ENCODE assay signal across 8 cellular contexts in the genomic region with DNA sequence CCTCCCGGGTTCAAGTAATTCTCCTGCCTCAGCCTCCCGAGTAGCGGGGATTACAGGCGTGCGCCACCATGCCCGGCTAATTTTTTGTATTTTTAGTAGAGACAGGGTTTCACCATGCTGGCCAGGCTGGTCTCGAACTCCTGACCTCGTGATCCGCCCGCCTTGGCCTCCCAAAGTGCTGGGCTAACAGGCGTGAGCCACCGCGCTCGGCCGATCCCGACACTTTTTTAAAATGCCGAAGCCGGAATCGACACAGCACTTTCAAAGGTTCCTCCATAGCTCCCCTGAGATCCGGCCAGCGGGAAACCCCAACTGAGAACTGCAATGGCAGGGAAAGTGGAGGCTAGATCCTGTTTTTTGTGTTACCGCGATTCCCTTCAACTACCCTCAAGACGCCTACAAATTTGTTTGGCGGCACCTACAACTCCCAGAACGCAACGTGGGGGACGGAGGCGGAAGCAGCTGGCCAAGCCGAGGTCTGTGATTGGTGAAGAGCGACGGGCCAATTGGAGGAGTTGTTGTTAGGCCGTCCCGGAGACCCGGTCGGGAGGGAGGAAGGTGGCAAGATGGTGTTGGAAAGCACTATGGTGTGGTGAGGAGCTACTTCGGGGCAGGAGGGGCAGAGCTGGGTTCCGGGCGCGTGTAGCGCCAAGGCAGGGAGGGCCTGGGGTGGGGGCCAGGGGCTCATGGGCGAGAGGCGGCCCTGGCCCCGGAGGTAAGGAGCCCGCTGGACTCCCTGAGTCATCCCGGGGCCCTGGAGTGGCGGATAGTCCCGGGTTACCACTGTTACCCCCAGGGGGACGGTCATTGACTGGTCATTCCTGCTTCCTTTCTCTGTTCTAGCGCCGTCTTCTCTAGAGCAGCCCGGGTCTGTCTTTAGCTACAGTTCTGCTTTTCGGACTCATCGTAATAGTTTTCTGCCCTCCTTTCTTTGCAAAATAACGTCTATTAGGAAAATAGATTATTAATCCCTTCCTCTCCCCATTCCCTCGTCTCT. TPM values are rescaled to one million over a fixed set of nuclear protein-coding genes. Genes with fewer than 3 reads are reported as not detected.
A peak's percentile ranks its signal among the peaks of the same experiment; 100 is the strongest.
DNase-seq lines count a peak whose midpoint lies in the region; ATAC-seq lines count a peak whose summit lies in the region.

PSMD4 (plus strand) TSS at position 518 of the 997 bp plus-strand sequence; CDS start at position 567, 49 bp downstream.

- H3K9me3 Mint-ChIP-seq in CD8-positive, alpha-beta memory T cell, result no peaks in the 10 kb centered on the region
- H3K9me3 Mint-ChIP-seq in effector memory CD8-positive, alpha-beta T cell, result no peaks in the 10 kb centered on the region

- peak within 1 kb of the TSS; percentile 92 to 99 (median 94) for H3K27ac Mint-ChIP-seq in CD8-positive, alpha-beta memory T cell
- H3K27ac Mint-ChIP-seq in effector memory CD8-positive, alpha-beta T cell, result peak within 1 kb of the TSS; percentile 91 to 93

- peak within 1 kb of the TSS; percentile 92 to 96 (median 94) for H3K4me3 Mint-ChIP-seq in CD8-positive, alpha-beta memory T cell
- H3K4me3 Mint-ChIP-seq in effector memory CD8-positive, alpha-beta T cell, result peak within 1 kb of the TSS; percentile 84 to 89

- peak within 1 kb of the TSS; percentile 77 for H3K27ac ChIP-seq in CD8-positive, alpha-beta memory T cell (ENCODE audit: low read depth, low read length)

- ATAC-seq in GM19468 (IDR thresholded peaks at IDR 0.05; ENCODE audit: extremely low read depth, unreplicated experiment), result peak; percentile 77
- ATAC-seq in effector memory CD8-positive, alpha-beta T cell (replicated peaks), result peak; percentile 96

- POLR2A ChIA-PET in CD8-positive, alpha-beta memory T cell (lab: Charles Lee), result interaction anchor here (0.9 to 1.5 kb wide), 6 partner anchors 27 to 95 kb away, joined by 3 to 8 read pairs (median 3); partner anchors contain the start of genes PIP5K1A, VPS72 and ZNF687
- POLR2A ChIA-PET in activated CD8-positive, alpha-beta memory T cell treated with anti-CD3 and anti-CD28 coated beads for 36 hours (lab: Charles Lee), result interaction anchor here (0.6 to 1.1 kb wide), 7 partner anchors 12 to 183 kb away, joined by 3 to 8 read pairs (median 3); partner anchors contain the start of genes PIP5K1A and VPS72

- H3K36me3 Mint-ChIP-seq in CD8-positive, alpha-beta memory T cell, result peaks cover 0 to 18% (median under 1%) of the 10 kb centered on the region in 3 donors
- peaks cover 11% of the 10 kb centered on the region for H3K36me3 Mint-ChIP-seq in effector memory CD8-positive, alpha-beta T cell (ENCODE audit: insufficient read depth)

- peak; percentile 88 to 96 (median 93) for DNase-seq in CD8-positive, alpha-beta memory T cell
- DNase-seq in HT-29 (ENCODE audit: low spot score) (peak; percentile 98), NOMO-1 (lab: John Stamatoyannopoulos, UW; ENCODE audit: unreplicated experiment in 2 of 2) (peak; percentile 97 to 98), medulla oblongata (ENCODE audit: extremely low spot score) (peak; percentile 98)
- peak; percentile 89 to 90 (median 90) for DNase-seq in effector memory CD8-positive, alpha-beta T cell
- peak; percentile 85 for DNase-seq in stimulated activated CD8-positive, alpha-beta memory T cell treated with anti-CD3 and anti-CD28 coated beads, Interleukin-12 subunit alpha, Interleukin-12 subunit beta, amount 100 ng/mL, for 1 hour (ENCODE audit: low read depth)

- no peaks in the 10 kb centered on the region for H3K9me3 ChIP-seq in CD8-positive, alpha-beta memory T cell (ENCODE audit: low read length)

- H3K4me1 ChIP-seq in CD8-positive, alpha-beta memory T cell (ENCODE audit: insufficient read depth, low read length), result peaks cover 11% of the 10 kb centered on the region

- H3K4me1 Mint-ChIP-seq in CD8-positive, alpha-beta memory T cell, result peaks cover 35 to 43% (median 41%) of the 10 kb centered on the region in 3 donors
- peaks cover 24 to 27% of the 10 kb centered on the region in 2 donors for H3K4me1 Mint-ChIP-seq in effector memory CD8-positive, alpha-beta T cell (ENCODE audit: low read depth in 2 of 2)

- peak within 1 kb of the TSS; percentile 69 for H3K4me3 ChIP-seq in CD8-positive, alpha-beta memory T cell (ENCODE audit: low read length)

- peaks cover 0 to 2% of the 10 kb centered on the region in 2 donors for H3K27me3 Mint-ChIP-seq in CD8-positive, alpha-beta memory T cell
- H3K27me3 Mint-ChIP-seq in effector memory CD8-positive, alpha-beta T cell, result no peaks in the 10 kb centered on the region

- no peaks in the 10 kb centered on the region for H3K36me3 ChIP-seq in CD8-positive, alpha-beta memory T cell (ENCODE audit: insufficient read depth, low read length)

- CTCF ChIA-PET in CD8-positive, alpha-beta memory T cell (lab: Charles Lee), result interaction anchor here (0.7 to 1.6 kb wide), 3 partner anchors 41 to 86 kb away, joined by 3 to 7 read pairs (median 4); no protein-coding TSS in a partner anchor
- CTCF ChIA-PET in activated CD8-positive, alpha-beta memory T cell treated with anti-CD3 and anti-CD28 coated beads for 36 hours (lab: Charles Lee), result interaction anchor here (1.0 to 1.3 kb wide), 5 partner anchors 23 to 155 kb away, joined by 3 to 6 read pairs (median 4); no protein-coding TSS in a partner anchor

- H3K27me3 ChIP-seq in CD8-positive, alpha-beta memory T cell (ENCODE audit: insufficient read depth, low read length, poor library complexity, severe bottlenecking), result no peaks in the 10 kb centered on the region

RNA-seq across cellular contexts. Expression of gene PSMD4, which starts in this region (rescaled TPM):
- 100 to 1,000 TPM; 250 to 256 TPM for total RNA-seq in CD8-positive, alpha-beta memory T cell
- 239 TPM for polyA plus RNA-seq in CD8-positive, alpha-beta memory T cell
- 190 and 195 TPM in 2 replicates for total RNA-seq in HT-29 (2014; rRNA removed; shearing (Covaris generic))
- total RNA-seq in activated CD8-positive, alpha-beta memory T cell treated with anti-CD3 and anti-CD28 coated beads for 36 hours, result 100 to 1,000 TPM; 239 to 258 TPM

Comparison
In these comparisons a context has a peak if more than half of its experiments do, and no peak if none do; other contexts are left out.
1. Peak in every context shown above with its lines: DNase-seq, ATAC-seq, H3K4me3 ChIP-seq and H3K27ac ChIP-seq.